8 cellular contexts compared by ENCODE assay signal in genomic region chr5:40570408-40571129, GRCh38.
DNase-seq lines count a peak whose midpoint lies in the region; ATAC-seq and TF ChIP-seq lines count a peak whose summit lies in the region.

No MANE protein-coding gene starts in this region.

- peaks cover 6% of the 10 kb centered on the region for H3K27me3 Mint-ChIP-seq in Caco-2 (ENCODE audit: insufficient read depth, unreplicated experiment)

- H3K4me2 ChIP-seq in fibroblast of lung (ENCODE audit: extremely low read depth, insufficient read depth, low read length) = no peak overlapping the region

- no TSS peak for BruUV-seq in Caco-2 (replicated peaks; lab: Mats Ljungman, UMichigan)

- H3K9ac ChIP-seq in fibroblast of lung (ENCODE audit: insufficient read depth, low read length) = no peak overlapping the region

- no peaks in the 10 kb centered on the region for H3K79me2 ChIP-seq in fibroblast of lung (ENCODE audit: control insufficient read depth, insufficient read depth, low read length)

- H3K36me3 ChIP-seq in fibroblast of lung (ENCODE audit: control insufficient read depth, insufficient read depth, low read length) = no peaks in the 10 kb centered on the region
- no peaks in the 10 kb centered on the region for H3K36me3 ChIP-seq in Caco-2 (ENCODE audit: control insufficient read depth, insufficient read depth, low read length)

- DNase-seq in AG20443 (ENCODE audit: low spot score) (peak; percentile 33), fibroblast of lung (ENCODE audit: low read depth in 2 of 2) (peak; percentile 72 to 77), Caco-2 (no peak), T1000 (lab: John Stamatoyannopoulos, UW) (no peak), mesenteric fat pad (ENCODE audit: low spot score) (no peak), NCI-H2171 treated with DMSO at 0.1 percent for 48 hours (lab: John Stamatoyannopoulos, UW) (no peak)

- peaks cover 9% of the 10 kb centered on the region for H3K4me1 ChIP-seq in fibroblast of lung (ENCODE audit: control insufficient read depth, extremely low read depth, insufficient read depth, low read length)
- H3K4me1 ChIP-seq in Caco-2 = no peaks in the 10 kb centered on the region

- no peaks in the 10 kb centered on the region for H3K9me3 Mint-ChIP-seq in Caco-2 (ENCODE audit: unreplicated experiment)

- POLR2A ChIA-PET in Caco-2 (lab: Charles Lee) = no interaction called here

- H3K27ac ChIP-seq in fibroblast of lung (ENCODE audit: insufficient read depth, low read length) = peak overlapping the region; percentile 51

- no peak overlapping the region for H3K27ac Mint-ChIP-seq in Caco-2 (ENCODE audit: unreplicated experiment)

- no peaks in the 10 kb centered on the region for H4K20me1 ChIP-seq in fibroblast of lung (ENCODE audit: control insufficient read depth, extremely low read depth, insufficient read depth, low read length)

- no peak overlapping the region for H3K4me3 Mint-ChIP-seq in Caco-2 (ENCODE audit: unreplicated experiment)

- intact Hi-C loops in Caco-2 (cut with micrococcal nuclease; ENCODE audit: unreplicated experiment) = no loop called here

- no peaks in the 10 kb centered on the region for H3K4me1 Mint-ChIP-seq in Caco-2 (ENCODE audit: low read depth, unreplicated experiment)

- ATAC-seq in GM19395 (IDR thresholded peaks at IDR 0.05; ENCODE audit: unreplicated experiment) = peak; percentile 90
- peak; percentile 61 for ATAC-seq in HG03280 (IDR thresholded peaks at IDR 0.05; ENCODE audit: unreplicated experiment)

- no peak overlapping the region for H2AFZ ChIP-seq in fibroblast of lung (ENCODE audit: low read length)

- no peak for TF ChIP-seq CTCF in fibroblast of lung (conservative IDR thresholded peaks at IDR 0.05 in 1 of 2, IDR thresholded peaks at IDR 0.05 in 1 of 2; ENCODE audit: low read depth in 1 of 2, low read length in 2 of 2)
- no peak for TF ChIP-seq CTCF in Caco-2 (IDR thresholded peaks at IDR 0.05; ENCODE audit: insufficient read depth in 1 of 2, low read depth in 1 of 2, low read length in 1 of 2, severe bottlenecking in 1 of 2, unreplicated experiment in 1 of 2)

- H3K9me3 ChIP-seq in fibroblast of lung (ENCODE audit: control insufficient read depth, insufficient read depth, low read depth, low read length) (no peaks in the 10 kb centered on the region), Caco-2 (no peaks in the 10 kb centered on the region)

- H3K4me3 ChIP-seq in fibroblast of lung (replicated peaks in 1 of 4; ENCODE audit: control extremely low read depth in 1 of 4, insufficient read depth in 1 of 4, low read depth in 3 of 4, low read length in 4 of 4) (no peak overlapping the region), Caco-2 (ENCODE audit: low read depth, low read length) (no peak overlapping the region)

- CTCF ChIA-PET in Caco-2 (lab: Charles Lee) = no interaction called here

- H3K27me3 ChIP-seq in fibroblast of lung (ENCODE audit: control insufficient read depth, insufficient read depth, low read length) (no peaks in the 10 kb centered on the region), Caco-2 (replicated peaks; ENCODE audit: control insufficient read depth, insufficient read depth, low read length) (no peaks in the 10 kb centered on the region)

- H3K36me3 Mint-ChIP-seq in Caco-2 (ENCODE audit: insufficient read depth, unreplicated experiment) = no peaks in the 10 kb centered on the region

Comparison
In these comparisons a context has a peak if more than half of its experiments do, and no peak if none do; other contexts are left out.
1. DNase-seq: peak in AG20443 (single experiment) and fibroblast of lung (2 of 2); none in Caco-2 (0 of 2), T1000 (single experiment), mesenteric fat pad (single experiment) and NCI-H2171 treated with DMSO at 0.1 percent for 48 hours (single experiment).